In genomic region chr11:67287355-67288197, GRCh38 we compare ENCODE assay signal across 8 cellular contexts. TPM values are rescaled to one million over a fixed set of nuclear protein-coding genes. Genes with fewer than 3 reads are reported as not detected.
DNase-seq lines count a peak whose midpoint lies in the region; ATAC-seq, FAIRE-seq and TF ChIP-seq lines count a peak whose summit lies in the region.

No MANE protein-coding gene starts in this region.

- peaks cover 8% of the 10 kb centered on the region for H3K79me1 ChIP-seq in mesendoderm (ENCODE audit: low read length)

- ATAC-seq in A549 (peak in 1 of 2 experiments; percentile 1; a peak in 3 of 6 replicates), body of pancreas (no peak), GM18520 (IDR thresholded peaks at IDR 0.05; ENCODE audit: unreplicated experiment) (no peak)

- 91% methylated on average over 14 of the region's 14 CpGs for WGBS in A549 (ENCODE audit: missing lambda C conversion rate)
- 68 to 86% methylated on average over 13 to 14 of the region's 14 CpGs for WGBS in body of pancreas, 2 donors
- no CpG with 5 or more reads among the region's 14 CpGs for WGBS in mesendoderm (ENCODE audit: extremely low coverage, insufficient coverage, low lambda C conversion rate)

- H3K56ac ChIP-seq in mesendoderm (ENCODE audit: low read length) = peak overlapping the region; percentile 93

- POLR2A ChIA-PET in A549 (lab: Yijun Ruan, JAX) = interaction anchor here (1.0 to 2.9 kb wide), 14 partner anchors 8 to 443 kb away, joined by 3 to 13 read pairs (median 4); partner anchors contain the start of genes GRK2, KDM2A and SSH3

- H3K27me3 ChIP-seq in body of pancreas = no peaks in the 10 kb centered on the region
- no peaks in the 10 kb centered on the region for H3K27me3 ChIP-seq in mesendoderm (ENCODE audit: insufficient read depth, low read length, poor library complexity)

- peak overlapping the region; percentile 65 for H3K4me3 ChIP-seq in A549
- H3K4me3 ChIP-seq in Jurkat, Clone E6-1 (ENCODE audit: low read length) = peak overlapping the region; percentile 80
- H3K4me3 ChIP-seq in body of pancreas = no peak overlapping the region
- no peak overlapping the region for H3K4me3 ChIP-seq in mesendoderm (ENCODE audit: low read length)

- no peak overlapping the region for H4K8ac ChIP-seq in mesendoderm (ENCODE audit: low read depth, low read length)

- TF ChIP-seq EP300 in A549 (IDR thresholded peaks at IDR 0.05) = no peak

- TF ChIP-seq CTCF in A549 (IDR thresholded peaks at IDR 0.05) (no peak), body of pancreas (IDR thresholded peaks at IDR 0.05) (no peak)

- peak overlapping the region; percentile 90 for H3K9ac ChIP-seq in mesendoderm (ENCODE audit: low read length)

- H3K4me1 ChIP-seq in A549 (peaks cover 19% of the 10 kb centered on the region), body of pancreas (peaks cover 39% of the 10 kb centered on the region), mesendoderm (ENCODE audit: control insufficient read depth, low read depth, low read length) (peaks cover 5% of the 10 kb centered on the region)

- no peak overlapping the region for H3K23ac ChIP-seq in mesendoderm (ENCODE audit: low read length)

- H3K36me3 ChIP-seq in body of pancreas (replicated peaks in 1 of 2; ENCODE audit: insufficient read depth in 1 of 2, low read depth in 2 of 2) = peaks cover 0 to 14% of the 10 kb centered on the region in 2 donors
- H3K36me3 ChIP-seq in mesendoderm (ENCODE audit: control insufficient read depth, insufficient read depth, low read length) = peaks cover 8% of the 10 kb centered on the region

- no peak overlapping the region for H2BK15ac ChIP-seq in mesendoderm (replicated peaks; ENCODE audit: low read depth)

- CTCF ChIA-PET in A549 (lab: Yijun Ruan, JAX) = interaction anchor here (0.6 to 3.4 kb wide), 11 partner anchors 8 to 233 kb away, joined by 3 to 19 read pairs (median 3); no protein-coding TSS in a partner anchor

- H3K79me2 ChIP-seq in mesendoderm (ENCODE audit: control insufficient read depth, insufficient read depth, low read length) = no peaks in the 10 kb centered on the region

- no peak for FAIRE-seq in A549 (lab: Jason Lieb, UNC)

- no peaks in the 10 kb centered on the region for H3K9me3 ChIP-seq in A549
- no peaks in the 10 kb centered on the region for H3K9me3 ChIP-seq in body of pancreas

- no peak; the same call in 1 of the 2 replicates for TF ChIP-seq POLR2A in A549 (IDR thresholded peaks at IDR 0.05; ENCODE audit: low read length)
- no peak for TF ChIP-seq POLR2A in body of pancreas (IDR thresholded peaks at IDR 0.05)

- H3K27ac ChIP-seq in A549 = peak overlapping the region; percentile 95 to 98
- H3K27ac ChIP-seq in body of pancreas = peak overlapping the region; percentile 70 to 98 (median 82)
- H3K27ac ChIP-seq in mesendoderm (ENCODE audit: low read depth, low read length) = peak overlapping the region; percentile 88

- H2BK120ac ChIP-seq in mesendoderm (ENCODE audit: low read depth, low read length) = no peak overlapping the region

- peak overlapping the region; percentile 25 for H3K4ac ChIP-seq in mesendoderm (ENCODE audit: low read depth, low read length)

- peak overlapping the region; percentile 33 for H4K5ac ChIP-seq in mesendoderm (ENCODE audit: low read length)

- intact Hi-C loops in body of pancreas (cut with DNase I) = no loop called here

- no peak for TF ChIP-seq RAD21 in A549 (conservative IDR thresholded peaks at IDR 0.05 in 1 of 2, IDR thresholded peaks at IDR 0.05 in 1 of 2)

- DNase-seq in A549 (ENCODE audit: low read depth in 1 of 2, low spot score in 1 of 2) (no peak), body of pancreas (no peak), mesendoderm (no peak), NCI-H2196 treated with DMSO at 0.1 percent for 48 hours (lab: John Stamatoyannopoulos, UW; ENCODE audit: unreplicated experiment) (no peak), HuH-7 (ENCODE audit: low spot score) (no peak), NCI-H526 (lab: John Stamatoyannopoulos, UW) (no peak)
- DNase-seq in Jurkat, Clone E6-1 (ENCODE audit: low read depth, low spot score) = peak; percentile 80

- peak overlapping the region; percentile 68 for H3K4me2 ChIP-seq in A549
- H3K4me2 ChIP-seq in mesendoderm (ENCODE audit: low read length) = peak overlapping the region; percentile 53

- H2AK5ac ChIP-seq in mesendoderm (ENCODE audit: low read length) = peak overlapping the region; percentile 91

- no peak overlapping the region for H3K18ac ChIP-seq in mesendoderm (ENCODE audit: low read length)

- peak overlapping the region; percentile 39 for H2BK5ac ChIP-seq in mesendoderm (ENCODE audit: low read length)

TF ChIP-seq in A549, 52 proteins besides CTCF, POLR2A, EP300 and RAD21 (continues in another document):
- TF ChIP-seq NFE2L2 (conservative IDR thresholded peaks at IDR 0.05; ENCODE audit: low read length) (no peak), HOXB5 (CRISPR knock-in tag; IDR thresholded peaks at IDR 0.05) (no peak), KDM1A (IDR thresholded peaks at IDR 0.05; ENCODE audit: low read depth) (no peak), PHF8 (IDR thresholded peaks at IDR 0.05; ENCODE audit: borderline replicate concordance, low read depth) (no peak), KDM5A (IDR thresholded peaks at IDR 0.05) (no peak), RNF2 (IDR thresholded peaks at IDR 0.05; ENCODE audit: borderline replicate concordance, low read depth) (no peak), ZNF302 (CRISPR knock-in tag; IDR thresholded peaks at IDR 0.05) (no peak), JUNB (IDR thresholded peaks at IDR 0.05) (no peak), SMC3 (IDR thresholded peaks at IDR 0.05) (no peak), HES2 (IDR thresholded peaks at IDR 0.05) (no peak), RCOR1 (IDR thresholded peaks at IDR 0.05; ENCODE audit: low read depth, low read length) (no peak), PBX3 (IDR thresholded peaks at IDR 0.05) (no peak), MYC (IDR thresholded peaks at IDR 0.05; ENCODE audit: borderline replicate concordance, low read length) (no peak), JUN (IDR thresholded peaks at IDR 0.05) (no peak), NR3C1 (IDR thresholded peaks at IDR 0.05) (no peak)

RNA-seq across cellular contexts. Expression of gene ANKRD13D, which starts 1.5 kb away (rescaled TPM):
- polyA plus RNA-seq in A549 (2011; rRNA removed) = 15.4 and 17.0 TPM in 2 replicates
- 43.0 and 51.7 TPM in 2 replicates for polyA plus RNA-seq in A549 (2012; cell fraction: cytosol; rRNA removed)
- polyA plus RNA-seq in A549 (2012; cell fraction: nucleus; rRNA removed) = 143 and 169 TPM in 2 replicates
- 22.5 to 24.5 TPM (median 24.2 TPM) in 3 replicates for polyA plus RNA-seq in A549 (2017; fragmentation: RNase III; extraction: RNeasy Plus Mini Kit Qiagen cat#74134 plus additional on column Dnase treatment)
- polyA minus RNA-seq in A549 (2011; rRNA and poly(A)+ RNA removed) = 20.3 and 34.1 TPM in 2 replicates
- polyA plus RNA-seq in Jurkat, Clone E6-1 (2012; ENCODE audit: insufficient read depth, insufficient read length) = 58.7 TPM
- total RNA-seq in body of pancreas = 10 to 100 TPM; 18.2 to 39.6 TPM
- 11.0 TPM for polyA plus RNA-seq in mesendoderm (2013, experiment 1 of 2)
- polyA plus RNA-seq in mesendoderm (2013, experiment 2 of 2) = 12.5 TPM

RNA-seq across cellular contexts. Expression of gene SSH3, which starts 15.8 kb away (rescaled TPM):
- polyA plus RNA-seq in A549 (2011; rRNA removed) (13.7 and 13.9 TPM in 2 replicates), A549 (2017; fragmentation: RNase III; extraction: RNeasy Plus Mini Kit Qiagen cat#74134 plus additional on column Dnase treatment) (18.6 to 24.1 TPM (median 23.8 TPM) in 3 replicates)
- polyA plus RNA-seq in A549 (2012; cell fraction: cytosol; rRNA removed) = 16.4 and 20.2 TPM in 2 replicates
- polyA plus RNA-seq in A549 (2012; cell fraction: nucleus; rRNA removed) = 66.0 and 81.7 TPM in 2 replicates
- 11.2 TPM in 2 replicates for polyA minus RNA-seq in A549 (2011; rRNA and poly(A)+ RNA removed)
- 1.0 TPM for polyA plus RNA-seq in Jurkat, Clone E6-1 (2012; ENCODE audit: insufficient read depth, insufficient read length)
- 10 to 100 TPM; 16.2 to 30.6 TPM for total RNA-seq in body of pancreas
- 27.4 TPM for polyA plus RNA-seq in mesendoderm (2013, experiment 1 of 2)
- polyA plus RNA-seq in mesendoderm (2013, experiment 2 of 2) = 28.5 TPM

RNA-seq across cellular contexts. Expression of gene GRK2, which starts 21.3 kb away (rescaled TPM):
- polyA plus RNA-seq in A549 (2011; rRNA removed) (20.1 and 20.5 TPM in 2 replicates), A549 (2017; fragmentation: RNase III; extraction: RNeasy Plus Mini Kit Qiagen cat#74134 plus additional on column Dnase treatment) (27.0 to 29.7 TPM (median 29.5 TPM) in 3 replicates)
- 45.9 and 64.0 TPM in 2 replicates for polyA plus RNA-seq in A549 (2012; cell fraction: cytosol; rRNA removed)
- 135 and 175 TPM in 2 replicates for polyA plus RNA-seq in A549 (2012; cell fraction: nucleus; rRNA removed)
- polyA minus RNA-seq in A549 (2011; rRNA and poly(A)+ RNA removed) = 64.2 and 65.8 TPM in 2 replicates
- 140 TPM for polyA plus RNA-seq in Jurkat, Clone E6-1 (2012; ENCODE audit: insufficient read depth, insufficient read length)
- total RNA-seq in body of pancreas = 10 to 100 TPM; 27.4 to 36.3 TPM
- polyA plus RNA-seq in mesendoderm (2013, experiment 1 of 2) = 30.4 TPM
- 30.6 TPM for polyA plus RNA-seq in mesendoderm (2013, experiment 2 of 2)

Comparison
In these comparisons a context has a peak if more than half of its experiments do, and no peak if none do; other contexts are left out.
1. H3K4me3 ChIP-seq: peak in A549 (single experiment) and Jurkat, Clone E6-1 (single experiment); none in body of pancreas (0 of 2) and mesendoderm (single experiment).
2. Peak in every context shown above with its lines, with median percentiles within 50 percentile points of each other: H3K27ac ChIP-seq.